7 cellular contexts compared by ENCODE assay signal in the genomic region with DNA sequence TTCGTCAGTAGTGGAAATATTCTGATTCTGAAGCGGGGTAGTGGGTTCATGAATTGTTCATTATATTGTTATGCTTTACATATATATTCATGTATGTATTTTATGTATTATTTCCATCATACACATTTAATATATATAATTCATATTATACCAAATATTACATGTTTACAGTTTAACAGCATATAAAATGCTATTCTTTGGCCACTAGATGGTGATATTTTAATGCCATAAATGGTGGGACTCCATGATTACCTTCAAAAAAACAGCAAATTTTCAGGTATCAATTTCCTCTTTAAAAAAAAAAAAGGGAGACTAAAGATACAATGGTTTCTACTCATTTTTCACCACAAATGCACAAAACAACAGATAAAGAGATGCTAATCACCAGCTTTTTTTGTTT. TPM values are rescaled to one million over a fixed set of nuclear protein-coding genes. Genes with fewer than 3 reads are reported as not detected.
DNase-seq lines count a peak whose midpoint lies in the region; ATAC-seq and TF ChIP-seq lines count a peak whose summit lies in the region.

No MANE protein-coding gene starts in this region.

- no peaks in the 10 kb centered on the region for H3K36me3 ChIP-seq in colonic mucosa
- no peaks in the 10 kb centered on the region for H3K36me3 ChIP-seq in prostate gland

- H3K27me3 ChIP-seq in colonic mucosa = no peaks in the 10 kb centered on the region
- H3K27me3 ChIP-seq in prostate gland (replicated peaks; ENCODE audit: insufficient read depth) = no peaks in the 10 kb centered on the region

- DNase-seq in NCI-H1694 (lab: John Stamatoyannopoulos, UW) (peak; percentile 61), colonic mucosa (no peak), prostate gland (ENCODE audit: low spot score) (no peak), SHP77 treated with DMSO at 0.1 percent for 48 hours (lab: John Stamatoyannopoulos, UW) (no peak)

- no peak overlapping the region for H3K9ac ChIP-seq in colonic mucosa (ENCODE audit: low read depth in 2 of 2, low read length in 2 of 2)

- no peak overlapping the region for H3K27ac ChIP-seq in colonic mucosa
- no peak overlapping the region for H3K27ac ChIP-seq in prostate gland

- TF ChIP-seq CTCF in GM12875 (IDR thresholded peaks at IDR 0.05; ENCODE audit: borderline replicate concordance, insufficient read depth, low read depth, low read length) = 0 out of 2 replicates have a peak, but pooled peaks have one; percentile 4
- peak; percentile 43 for TF ChIP-seq CTCF in colonic mucosa (IDR thresholded peaks at IDR 0.05)
- TF ChIP-seq CTCF in prostate gland (IDR thresholded peaks at IDR 0.05) = peak in 3 of 4 experiments; percentile 38 to 42 (median 40)

- WGBS in prostate gland = 93% methylated on average over 2 of the region's 2 CpGs

- ATAC-seq in GM18870 (IDR thresholded peaks at IDR 0.05; ENCODE audit: unreplicated experiment) = no peak
- ATAC-seq in HG02623 (IDR thresholded peaks at IDR 0.05; ENCODE audit: unreplicated experiment) = no peak

- intact Hi-C loops in colonic mucosa (cut with DNase I) (loop anchor here (5.0 kb wide), 1 partner anchor 125 kb away; no protein-coding TSS in a partner anchor), prostate gland (cut with DNase I) (loop anchor here (5.0 kb wide), 1 partner anchor 125 kb away; no protein-coding TSS in a partner anchor)

- TF ChIP-seq POLR2A in prostate gland (IDR thresholded peaks at IDR 0.05) = no peak

- no peak overlapping the region for H3K4me3 ChIP-seq in GM12875 (ENCODE audit: low read depth, low read length)
- H3K4me3 ChIP-seq in colonic mucosa = no peak overlapping the region
- no peak overlapping the region for H3K4me3 ChIP-seq in prostate gland

- H3K9me3 ChIP-seq in colonic mucosa (no peaks in the 10 kb centered on the region), prostate gland (no peaks in the 10 kb centered on the region)

- H3K4me1 ChIP-seq in colonic mucosa = no peaks in the 10 kb centered on the region
- no peaks in the 10 kb centered on the region for H3K4me1 ChIP-seq in prostate gland (replicated peaks)

RNA-seq across cellular contexts. Expression of a gene that starts 41.0 kb away (rescaled TPM):
- 1 to 10 TPM; 3.2 to 5.5 TPM for total RNA-seq in colonic mucosa
- 1 to 10 TPM in 1 of 2 donors, not detected in 1; 2.3 TPM for total RNA-seq in prostate gland
